ENCODE assay signal across 8 cellular contexts in genomic region chr12:121535150-121536057, GRCh38. TPM values are rescaled to one million over a fixed set of nuclear protein-coding genes. Genes with fewer than 3 reads are reported as not detected.
DNase-seq lines count a peak whose midpoint lies in the region; ATAC-seq and TF ChIP-seq lines count a peak whose summit lies in the region.

No MANE protein-coding gene starts in this region.

- TF ChIP-seq CTCF in H9 (conservative IDR thresholded peaks at IDR 0.05), result no peak

- no peaks in the 10 kb centered on the region; a peak in 2 of 5 replicates for H3K9me3 Mint-ChIP-seq in H9
- H3K9me3 Mint-ChIP-seq in activated CD8-positive, alpha-beta T cell treated with anti-CD3 and anti-CD28 coated beads, Interleukin-2, amount 10 ng/mL, durations not matched to agents 7 days and 5 days (ENCODE audit: insufficient read depth), result no peaks in the 10 kb centered on the region
- no peaks in the 10 kb centered on the region for H3K9me3 Mint-ChIP-seq in stimulated activated naive CD8-positive, alpha-beta T cell treated with anti-CD3 and anti-CD28 coated beads, Interleukin-15, amount 100 ng/mL, for 72 hours

- no peak overlapping the region for H2AK5ac ChIP-seq in H9 (ENCODE audit: insufficient read length, low read length)

- H3K23ac ChIP-seq in H9 (ENCODE audit: insufficient read length, low read depth, low read length), result no peak overlapping the region

- H3K9me3 ChIP-seq in H9 (ENCODE audit: control insufficient read depth, low read depth, low read length) (no peaks in the 10 kb centered on the region), iPS-18a (ENCODE audit: control insufficient read depth, low read depth, low read length) (no peaks in the 10 kb centered on the region)

- no peak overlapping the region for H3K56ac ChIP-seq in H9 (ENCODE audit: insufficient read length, low read depth, low read length)

- no peak overlapping the region for H3K4ac ChIP-seq in H9 (ENCODE audit: low read depth, low read length)

- no peaks in the 10 kb centered on the region for H3K27me3 ChIP-seq in H9 (ENCODE audit: insufficient read depth, low read length)
- H3K27me3 ChIP-seq in iPS-18a (ENCODE audit: control insufficient read depth, insufficient read depth, low read length), result peaks cover 26% of the 10 kb centered on the region

- no peak overlapping the region for H2AFZ ChIP-seq in H9 (ENCODE audit: low read length)

- no peak overlapping the region for H2BK120ac ChIP-seq in H9 (ENCODE audit: low read depth, low read length, poor library complexity, severe bottlenecking)

- H3K27ac Mint-ChIP-seq in H9, result peak overlapping the region; percentile 26 to 43 (median 36); a peak in 3 of 7 replicates
- peak overlapping the region; percentile 61 for H3K27ac Mint-ChIP-seq in activated CD8-positive, alpha-beta T cell treated with anti-CD3 and anti-CD28 coated beads, Interleukin-2, amount 10 ng/mL, durations not matched to agents 7 days and 5 days
- H3K27ac Mint-ChIP-seq in stimulated activated naive CD8-positive, alpha-beta T cell treated with anti-CD3 and anti-CD28 coated beads, Interleukin-15, amount 100 ng/mL, for 72 hours, result peak overlapping the region in 1 of 2 donors; percentile 91

- H3K27ac ChIP-seq in H9 (ENCODE audit: insufficient read length, low read depth, low read length) (no peak overlapping the region), iPS-18a (ENCODE audit: low read length) (no peak overlapping the region)

- H4K91ac ChIP-seq in H9 (ENCODE audit: insufficient read length, low read depth, low read length), result no peak overlapping the region

- H3K14ac ChIP-seq in H9 (ENCODE audit: insufficient read depth, low read length), result no peak overlapping the region

- H2BK12ac ChIP-seq in H9 (ENCODE audit: insufficient read length, low read depth, low read length), result no peak overlapping the region

- H3K9ac ChIP-seq in H9 (ENCODE audit: extremely low read depth, insufficient read length, low read length), result no peak overlapping the region
- H3K9ac ChIP-seq in iPS-18a (ENCODE audit: low read length), result no peak overlapping the region

- CTCF ChIA-PET in activated CD8-positive, alpha-beta T cell treated with anti-CD3 and anti-CD28 coated beads, Interleukin-2, amount 10 ng/mL, durations not matched to agents 7 days and 5 days (lab: Charles Lee), result interaction anchor here (1.3 to 1.8 kb wide), 4 partner anchors 17 to 133 kb away, joined by 3 to 6 read pairs (median 5); no protein-coding TSS in a partner anchor

- peak overlapping the region; percentile 49 to 76 for H3K4me3 Mint-ChIP-seq in H9
- H3K4me3 Mint-ChIP-seq in activated CD8-positive, alpha-beta T cell treated with anti-CD3 and anti-CD28 coated beads, Interleukin-2, amount 10 ng/mL, durations not matched to agents 7 days and 5 days, result peak overlapping the region; percentile 36
- H3K4me3 Mint-ChIP-seq in stimulated activated naive CD8-positive, alpha-beta T cell treated with anti-CD3 and anti-CD28 coated beads, Interleukin-15, amount 100 ng/mL, for 72 hours, result peak overlapping the region; percentile 72 to 77

- peaks cover 29% of the 10 kb centered on the region for H3K36me3 ChIP-seq in iPS-18a (ENCODE audit: control insufficient read depth, low read depth, low read length)

- no peak for ATAC-seq in activated CD8-positive, alpha-beta T cell treated with anti-CD3 and anti-CD28 coated beads, Interleukin-2, amount 10 ng/mL, durations not matched to agents 7 days and 5 days
- no peak for ATAC-seq in stimulated activated naive CD8-positive, alpha-beta T cell treated with anti-CD3 and anti-CD28 coated beads, Interleukin-15, amount 100 ng/mL, for 72 hours

- WGBS in H9 (ENCODE audit: extremely low coverage, insufficient read length, low lambda C conversion rate), result no CpG with 5 or more reads among the region's 13 CpGs

- peaks cover 2% of the 10 kb centered on the region; the same call in 1 of the 2 replicates for H3K79me2 ChIP-seq in H9 (ENCODE audit: insufficient read depth, low read length)

- H3T11ph ChIP-seq in H9 (ENCODE audit: low read length), result no peak overlapping the region

- H4K5ac ChIP-seq in H9 (ENCODE audit: insufficient read length, low read depth, low read length), result no peak overlapping the region

- no peak overlapping the region for H3K18ac ChIP-seq in H9 (ENCODE audit: insufficient read length, low read depth, low read length)

- DNase-seq in H9 (no peak), NCI-H2171 (lab: John Stamatoyannopoulos, UW) (no peak), SW 1271 (lab: John Stamatoyannopoulos, UW) (no peak), NCI-H526 treated with DMSO at 0.1 percent for 48 hours (lab: John Stamatoyannopoulos, UW) (no peak)
- DNase-seq in activated CD8-positive, alpha-beta T cell treated with anti-CD3 and anti-CD28 coated beads, Interleukin-2, amount 10 ng/mL, durations not matched to agents 7 days and 5 days, result no peak
- no peak for DNase-seq in stimulated activated naive CD8-positive, alpha-beta T cell treated with anti-CD3 and anti-CD28 coated beads, Interleukin-15, amount 100 ng/mL, for 72 hours
- DNase-seq in central memory CD4-positive, alpha-beta T cell, result no peak

- peaks cover 3% of the 10 kb centered on the region for H4K20me1 ChIP-seq in H9 (ENCODE audit: control insufficient read depth, insufficient read depth, insufficient read length)

- H3K4me2 ChIP-seq in H9 (ENCODE audit: insufficient read depth, insufficient read length, low read length), result no peak overlapping the region

- POLR2A ChIA-PET in activated CD8-positive, alpha-beta T cell treated with anti-CD3 and anti-CD28 coated beads, Interleukin-2, amount 10 ng/mL, durations not matched to agents 7 days and 5 days (lab: Charles Lee), result interaction anchor here (1.5 to 2.1 kb wide), 3 partner anchors 56 to 133 kb away, joined by 3 to 12 read pairs (median 4); partner anchors contain the start of genes MORN3 and ORAI1

- H3K4me1 ChIP-seq in H9 (ENCODE audit: insufficient read depth, low read length), result peaks cover 10% of the 10 kb centered on the region; the same call in 1 of the 2 replicates
- H3K4me1 ChIP-seq in iPS-18a (ENCODE audit: control insufficient read depth, low read depth, low read length), result peaks cover 44% of the 10 kb centered on the region

- no peak overlapping the region for H4K8ac ChIP-seq in H9 (replicated peaks; ENCODE audit: insufficient read length, low read depth, low read length)

- no peak overlapping the region for H2BK15ac ChIP-seq in H9 (ENCODE audit: low read depth, low read length)

- H2BK20ac ChIP-seq in H9 (ENCODE audit: low read depth, low read length, poor library complexity, severe bottlenecking), result no peak overlapping the region

- peaks cover 19% of the 10 kb centered on the region for H3K23me2 ChIP-seq in H9 (ENCODE audit: insufficient read length, low read depth, low read length, poor library complexity, severe bottlenecking)

- peaks cover 23% of the 10 kb centered on the region for H3K27me3 Mint-ChIP-seq in H9 (ENCODE audit: low read depth)
- no peaks in the 10 kb centered on the region for H3K27me3 Mint-ChIP-seq in activated CD8-positive, alpha-beta T cell treated with anti-CD3 and anti-CD28 coated beads, Interleukin-2, amount 10 ng/mL, durations not matched to agents 7 days and 5 days (ENCODE audit: low read depth)
- no peaks in the 10 kb centered on the region for H3K27me3 Mint-ChIP-seq in stimulated activated naive CD8-positive, alpha-beta T cell treated with anti-CD3 and anti-CD28 coated beads, Interleukin-15, amount 100 ng/mL, for 72 hours

- peak overlapping the region; percentile 54 for H3K4me3 ChIP-seq in iPS-18a (ENCODE audit: low read length)

- peaks cover 51 to 68% of the 10 kb centered on the region in 2 experiments for H3K4me1 Mint-ChIP-seq in H9
- H3K4me1 Mint-ChIP-seq in activated CD8-positive, alpha-beta T cell treated with anti-CD3 and anti-CD28 coated beads, Interleukin-2, amount 10 ng/mL, durations not matched to agents 7 days and 5 days (ENCODE audit: low read depth), result peaks cover 64% of the 10 kb centered on the region
- H3K4me1 Mint-ChIP-seq in stimulated activated naive CD8-positive, alpha-beta T cell treated with anti-CD3 and anti-CD28 coated beads, Interleukin-15, amount 100 ng/mL, for 72 hours, result peaks cover 79% of the 10 kb centered on the region

- peaks cover 35 to 58% (median 52%) of the 10 kb centered on the region in 3 experiments for H3K36me3 Mint-ChIP-seq in H9 (ENCODE audit: insufficient read depth in 1 of 3, low read depth in 3 of 3)
- H3K36me3 Mint-ChIP-seq in activated CD8-positive, alpha-beta T cell treated with anti-CD3 and anti-CD28 coated beads, Interleukin-2, amount 10 ng/mL, durations not matched to agents 7 days and 5 days (ENCODE audit: low read depth), result peaks cover 35% of the 10 kb centered on the region

- no peaks in the 10 kb centered on the region for H3K79me1 ChIP-seq in H9 (ENCODE audit: insufficient read depth, low read depth, low read length, poor library complexity, severe bottlenecking)

- H2BK5ac ChIP-seq in H9 (ENCODE audit: insufficient read length, low read length), result no peak overlapping the region

RNA-seq across cellular contexts. Expression of gene KDM2B, which starts 45.4 kb away (rescaled TPM):
- 137 and 143 TPM in 2 replicates for total RNA-seq in H9 (2021)
- 10 to 100 TPM; 76.1 to 76.6 TPM for total RNA-seq in activated CD8-positive, alpha-beta T cell treated with anti-CD3 and anti-CD28 coated beads, Interleukin-2, amount 10 ng/mL, durations not matched to agents 7 days and 5 days
